36 cellular contexts compared by ENCODE assay signal in genomic region chr12:52414936-52415335, GRCh38. TPM values are rescaled to one million over a fixed set of nuclear protein-coding genes. Genes with fewer than 3 reads are reported as not detected.
"Had no signal": no experiment of that assay in that cellular context is flagged by ENCODE, and none has a peak within 500 bp of the region (broad histone marks: within the 10 kb centered on the region; RNA-seq: fewer than 3 reads in every experiment).

No MANE protein-coding gene starts in this region.

- H3K27ac Mint-ChIP-seq: activated B cell treated with CpG ODN at 0.5 μM for 24 hours; activated CD8-positive, alpha-beta T cell treated with anti-CD3 and anti-CD28 coated beads for 36 hours; activated naive CD8-positive, alpha-beta T cell; activated T-helper 17 cell treated with anti-CD3 and anti-CD28 coated beads, Interleukin-2, amount 50 U/mL, for 72 hours; T-helper 17 cell; T-helper 2 cell treated with Interferon-gamma antibody and Interleukin-4, amounts not matched to agents 5 μg/mL and 100 μg/mL, for 36 hours had no signal

- H3K9me3 Mint-ChIP-seq: activated B cell treated with CpG ODN at 0.5 μM for 24 hours; activated CD8-positive, alpha-beta T cell treated with anti-CD3 and anti-CD28 coated beads for 36 hours; activated T-cell treated with anti-CD3 and anti-CD28 coated beads, Interleukin-2, amount 50 U/mL, for 4 hours; activated T-helper 17 cell treated with anti-CD3 and anti-CD28 coated beads, Interleukin-2, amount 50 U/mL, for 72 hours; central memory CD8-positive, alpha-beta T cell; T-helper 2 cell treated with Interferon-gamma antibody and Interleukin-4, amounts not matched to agents 5 μg/mL and 100 μg/mL, for 36 hours had no signal

- DNase-seq: activated B cell treated with CpG ODN at 0.5 μM for 24 hours; activated CD4-positive, alpha-beta T cell treated with anti-CD3 and anti-CD28 coated beads for 48 hours; activated CD4-positive, alpha-beta T cell treated with anti-CD3 and anti-CD28 coated beads, Interleukin-2, amount 50 U/mL, for 1 hour; activated CD4-positive, alpha-beta T cell treated with anti-CD3 and anti-CD28 coated beads, Interleukin-2, amount 50 U/mL, for 48 hours; activated CD8-positive, alpha-beta memory T cell treated with anti-CD3 and anti-CD28 coated beads for 24 hours; activated CD8-positive, alpha-beta T cell treated with anti-CD3 and anti-CD28 coated beads for 36 hours; activated effector memory CD4-positive, alpha-beta T cell treated with Interleukin-2 at 50 U/mL for 16 hours; activated gamma-delta T cell treated with Interleukin-2 at 50 U/mL for 16 hours; activated naive CD4-positive, alpha-beta T cell treated with anti-CD3 and anti-CD28 coated beads, Interleukin-2, amount 50 U/mL, for 16 hours; activated naive CD4-positive, alpha-beta T cell treated with Interleukin-2 at 50 U/mL for 16 hours; activated T-cell treated with anti-CD3 and anti-CD28 coated beads, Interleukin-2, amount 50 U/mL, for 4 hours; amygdala; aorta; body of pancreas; dermis blood vessel endothelial cell; effector CD8-positive, alpha-beta T cell; foreskin keratinocyte; gastrocnemius medialis; head of caudate nucleus; T-helper 1 cell; T-helper 17 cell; T1000; WERI-Rb-1 had no signal

- H3K27me3 ChIP-seq: body of pancreas, foreskin keratinocyte, gastrocnemius medialis had no signal

- H3K4me1 Mint-ChIP-seq: activated B cell treated with CpG ODN at 0.5 μM for 24 hours; activated T-helper 17 cell treated with anti-CD3 and anti-CD28 coated beads, Interleukin-2, amount 50 U/mL, for 72 hours had no signal

- ATAC-seq: activated CD4-positive, CD25-positive, alpha-beta regulatory T cell treated with anti-CD3 and anti-CD28 coated beads, Interleukin-2, amount 50 U/mL, for 24 hours; activated CD8-positive, alpha-beta T cell treated with anti-CD3 and anti-CD28 coated beads for 36 hours; activated T-cell treated with anti-CD3 and anti-CD28 coated beads, Interleukin-2, amount 50 U/mL, for 4 hours; activated T-helper 17 cell treated with anti-CD3 and anti-CD28 coated beads, Interleukin-2, amount 50 U/mL, for 72 hours; foreskin keratinocyte; gastrocnemius medialis; T-helper 17 cell had no signal

- H3K4me3 ChIP-seq: body of pancreas, coronary artery, gastrocnemius medialis had no signal

- H3K4me3 Mint-ChIP-seq: activated B cell treated with CpG ODN at 0.5 μM for 24 hours; activated CD8-positive, alpha-beta T cell treated with anti-CD3 and anti-CD28 coated beads for 36 hours; activated naive CD8-positive, alpha-beta T cell; activated T-cell treated with anti-CD3 and anti-CD28 coated beads, Interleukin-2, amount 50 U/mL, for 4 hours; activated T-helper 17 cell treated with anti-CD3 and anti-CD28 coated beads, Interleukin-2, amount 50 U/mL, for 72 hours; central memory CD8-positive, alpha-beta T cell; T-helper 17 cell; T-helper 2 cell treated with Interferon-gamma antibody and Interleukin-4, amounts not matched to agents 5 μg/mL and 100 μg/mL, for 36 hours had no signal

- H3K36me3 ChIP-seq: gastrocnemius medialis, WERI-Rb-1 had no signal

- H3K36me3 Mint-ChIP-seq: activated naive CD8-positive, alpha-beta T cell had no signal

- H3K4me1 ChIP-seq: body of pancreas, gastrocnemius medialis had no signal

- FAIRE-seq: endometrium, endothelial cell of umbilical vein had no signal

- H3K27ac ChIP-seq: body of pancreas, epithelial cell of prostate, WERI-Rb-1 had no signal

- H3K9me3 ChIP-seq: body of pancreas, gastrocnemius medialis had no signal

RNA-seq across cellular contexts. Expression of gene KRT82, which starts 8.8 kb away (rescaled TPM):
- total RNA-seq: activated B cell treated with CpG ODN at 0.5 μM for 24 hours; activated CD8-positive, alpha-beta T cell treated with anti-CD3 and anti-CD28 coated beads for 36 hours; activated T-cell treated with anti-CD3 and anti-CD28 coated beads, Interleukin-2, amount 50 U/mL, for 4 hours; activated T-helper 17 cell treated with anti-CD3 and anti-CD28 coated beads, Interleukin-2, amount 50 U/mL, for 72 hours; aorta; body of pancreas; cardiac septum; cerebellum; dermis blood vessel endothelial cell; endothelial cell of umbilical vein; foreskin keratinocyte; gastrocnemius medialis; T-helper 17 cell had no signal
- polyA plus RNA-seq: adipose tissue, aorta, endothelial cell of umbilical vein, esophagus, foreskin keratinocyte had no signal

RNA-seq across cellular contexts. Expression of gene KRT75, which starts 19.2 kb away (rescaled TPM):
- total RNA-seq: activated B cell treated with CpG ODN at 0.5 μM for 24 hours; activated CD8-positive, alpha-beta T cell treated with anti-CD3 and anti-CD28 coated beads for 36 hours; activated T-cell treated with anti-CD3 and anti-CD28 coated beads, Interleukin-2, amount 50 U/mL, for 4 hours; activated T-helper 17 cell treated with anti-CD3 and anti-CD28 coated beads, Interleukin-2, amount 50 U/mL, for 72 hours; aorta; body of pancreas; cardiac septum; cerebellum; dermis blood vessel endothelial cell; endothelial cell of umbilical vein; gastrocnemius medialis; T-helper 17 cell had no signal
- polyA plus RNA-seq: aorta, endothelial cell of umbilical vein had no signal

RNA-seq across cellular contexts. Expression of gene KRT84, which starts 29.5 kb away (rescaled TPM):
- total RNA-seq: activated B cell treated with CpG ODN at 0.5 μM for 24 hours; activated CD8-positive, alpha-beta T cell treated with anti-CD3 and anti-CD28 coated beads for 36 hours; activated T-cell treated with anti-CD3 and anti-CD28 coated beads, Interleukin-2, amount 50 U/mL, for 4 hours; activated T-helper 17 cell treated with anti-CD3 and anti-CD28 coated beads, Interleukin-2, amount 50 U/mL, for 72 hours; aorta; body of pancreas; cardiac septum; cerebellum; dermis blood vessel endothelial cell; endothelial cell of umbilical vein; foreskin keratinocyte; gastrocnemius medialis; T-helper 17 cell had no signal
- polyA plus RNA-seq: adipose tissue, aorta, endothelial cell of umbilical vein, foreskin keratinocyte had no signal

RNA-seq across cellular contexts. Expression of gene KRT6B, which starts 37.0 kb away (rescaled TPM):
- total RNA-seq: activated B cell treated with CpG ODN at 0.5 μM for 24 hours; activated CD8-positive, alpha-beta T cell treated with anti-CD3 and anti-CD28 coated beads for 36 hours; activated T-cell treated with anti-CD3 and anti-CD28 coated beads, Interleukin-2, amount 50 U/mL, for 4 hours; activated T-helper 17 cell treated with anti-CD3 and anti-CD28 coated beads, Interleukin-2, amount 50 U/mL, for 72 hours; aorta; body of pancreas; cardiac septum; cerebellum; endothelial cell of umbilical vein; gastrocnemius medialis; T-helper 17 cell had no signal

RNA-seq across cellular contexts. Expression of gene KRT85, which starts 47.7 kb away (rescaled TPM):
- total RNA-seq: activated B cell treated with CpG ODN at 0.5 μM for 24 hours; activated CD8-positive, alpha-beta T cell treated with anti-CD3 and anti-CD28 coated beads for 36 hours; activated T-cell treated with anti-CD3 and anti-CD28 coated beads, Interleukin-2, amount 50 U/mL, for 4 hours; activated T-helper 17 cell treated with anti-CD3 and anti-CD28 coated beads, Interleukin-2, amount 50 U/mL, for 72 hours; aorta; body of pancreas; cardiac septum; cerebellum; dermis blood vessel endothelial cell; endothelial cell of umbilical vein; foreskin keratinocyte; gastrocnemius medialis; T-helper 17 cell had no signal
- polyA plus RNA-seq: adipose tissue, aorta, endothelial cell of umbilical vein, esophagus, foreskin keratinocyte had no signal
